ENCODE assay signal across 31 cellular contexts in genomic region chr6:130959938-130960337, GRCh38.
"Had no signal": no experiment of that assay in that cellular context is flagged by ENCODE, and none has a peak within 500 bp of the region (broad histone marks: within the 10 kb centered on the region; RNA-seq: fewer than 3 reads in every experiment).

No MANE protein-coding gene starts in this region.

- H3K4me1 ChIP-seq: body of pancreas, breast epithelium had no signal

- H3K27ac ChIP-seq: body of pancreas, breast epithelium, PC-9, SJCRH30, SK-N-MC had no signal

- H3K27me3 ChIP-seq: ascending aorta, body of pancreas, breast epithelium, SJCRH30 had no signal

- H3K36me3 ChIP-seq: breast epithelium had no signal

- DNase-seq: activated CD4-positive, alpha-beta T cell treated with anti-CD3 and anti-CD28 coated beads for 36 hours; activated CD4-positive, alpha-beta T cell treated with anti-CD3 and anti-CD28 coated beads, Interleukin-2, amount 10 ng/mL, durations not matched to agents 7 days and 5 days; activated CD4-positive, alpha-beta T cell treated with anti-CD3 and anti-CD28 coated beads, Interleukin-2, amount 50 U/mL, for 48 hours; activated CD8-positive, alpha-beta T cell treated with anti-CD3 and anti-CD28 coated beads, Interleukin-2, amount 10 ng/mL, durations not matched to agents 7 days and 5 days; activated gamma-delta T cell; activated naive CD4-positive, alpha-beta T cell treated with Interleukin-2 at 50 U/mL for 16 hours; activated naive CD8-positive, alpha-beta T cell treated with anti-CD3 and anti-CD28 coated beads, Interleukin-2, amount 10 ng/mL, durations not matched to agents 7 days and 5 days; activated T-cell treated with anti-CD3 and anti-CD28 coated beads, Interleukin-2, amount 50 U/mL, for 24 hours; amygdala; body of pancreas; cerebellar nuclear complex; Kasumi-1; KG1; MM.1S; NCI-H1105; NCI-H1417 treated with DMSO at 0.1 percent for 48 hours; NCI-H187 treated with DMSO at 0.1 percent for 48 hours; NCI-H2171 treated with DMSO at 0.1 percent for 48 hours; NCI-H2227 treated with DMSO at 0.1 percent for 48 hours; NCI-H446; NCI-H510A treated with DMSO at 0.1 percent for 48 hours; NCI-H526 treated with DMSO at 0.1 percent for 48 hours; NCI-H82; PC-9; SHP77 had no signal

- ATAC-seq: activated CD4-positive, alpha-beta T cell treated with anti-CD3 and anti-CD28 coated beads for 36 hours; activated CD4-positive, CD25-positive, alpha-beta regulatory T cell treated with anti-CD3 and anti-CD28 coated beads, Interleukin-2, amount 50 U/mL, for 24 hours; activated CD8-positive, alpha-beta T cell treated with anti-CD3 and anti-CD28 coated beads, Interleukin-2, amount 10 ng/mL, durations not matched to agents 7 days and 5 days; body of pancreas; WTC11 had no signal

- H3K4me2 ChIP-seq: PC-9 had no signal

- H3K9me3 ChIP-seq: ascending aorta, body of pancreas, breast epithelium, SJCRH30 had no signal

- H3K4me3 ChIP-seq: ascending aorta, body of pancreas, breast epithelium, PC-9, SJCRH30, SK-N-MC had no signal

- H2AFZ ChIP-seq: PC-9 had no signal
